Comparison of ENCODE assay signal across 22 cellular contexts in genomic region chr11:118000067-118000849, GRCh38. TPM values are rescaled to one million over a fixed set of nuclear protein-coding genes. Genes with fewer than 3 reads are reported as not detected.
DNase-seq lines count a peak whose midpoint lies in the region; ATAC-seq and TF ChIP-seq lines count a peak whose summit lies in the region.
"Had no signal": no experiment of that assay in that cellular context is flagged by ENCODE, and none has a peak within 500 bp of the region (broad histone marks: within the 10 kb centered on the region; RNA-seq: fewer than 3 reads in every experiment).

No MANE protein-coding gene starts in this region.

- H3K4me1 ChIP-seq in naive thymus-derived CD4-positive, alpha-beta T cell (ENCODE audit: control insufficient read depth in 2 of 2, insufficient read depth in 2 of 2, low read length in 2 of 2), result peaks cover 45 to 96% of the 10 kb centered on the region in 2 donors
- H3K4me1 ChIP-seq in endodermal cell (ENCODE audit: control insufficient read depth, insufficient read depth, low read length), result no peaks in the 10 kb centered on the region
- peaks cover 16% of the 10 kb centered on the region for H3K4me1 ChIP-seq in left ventricle myocardium inferior

- no peak overlapping the region for H3K4me3 ChIP-seq in naive thymus-derived CD4-positive, alpha-beta T cell (ENCODE audit: low read length)
- H3K4me3 ChIP-seq in endodermal cell (ENCODE audit: low read length) (no peak overlapping the region), left ventricle myocardium inferior (no peak overlapping the region)
- H3K4me3 ChIP-seq: GM12878, hepatocyte, smooth muscle cell, thoracic aorta had no signal

- no peak for ATAC-seq in activated naive CD8-positive, alpha-beta T cell treated with anti-CD3 and anti-CD28 coated beads, Interleukin-2, amount 50 U/mL, for 24 hours
- no peak for ATAC-seq in naive thymus-derived CD4-positive, alpha-beta T cell
- ATAC-seq in GM18505 (IDR thresholded peaks at IDR 0.05; ENCODE audit: unreplicated experiment), result no peak
- ATAC-seq: activated CD4-positive, CD25-positive, alpha-beta regulatory T cell treated with anti-CD3 and anti-CD28 coated beads, Interleukin-2, amount 50 U/mL, for 24 hours; GM12878 had no signal

- no peak for TF ChIP-seq POLR2A in GM18505 (IDR thresholded peaks at IDR 0.05; ENCODE audit: borderline replicate concordance, extremely low read depth, insufficient read depth, insufficient read length)

- DNase-seq in T-helper 1 cell (no peak), endodermal cell (no peak), left ventricle myocardium inferior (no peak)
- DNase-seq in activated naive CD8-positive, alpha-beta T cell treated with anti-CD3 and anti-CD28 coated beads, Interleukin-2, amount 50 U/mL, for 24 hours, result no peak
- no peak for DNase-seq in naive thymus-derived CD4-positive, alpha-beta T cell
- DNase-seq: amygdala; GF-D8; NCI-H1105; NCI-H524 treated with DMSO at 0.1 percent for 48 hours; stimulated activated CD4-positive, alpha-beta T cell treated with anti-CD3 and anti-CD28 coated beads, Interleukin-4, amount 100 ng/mL, for 4 hours had no signal

- H3K9me3 ChIP-seq in naive thymus-derived CD4-positive, alpha-beta T cell (ENCODE audit: control insufficient read depth in 2 of 3, low read length in 3 of 3), result no peaks in the 10 kb centered on the region
- no peaks in the 10 kb centered on the region for H3K9me3 ChIP-seq in endodermal cell (ENCODE audit: control insufficient read depth, low read length)
- H3K9me3 ChIP-seq in left ventricle myocardium inferior (replicated peaks), result peaks cover 6% of the 10 kb centered on the region
- H3K9me3 ChIP-seq: thoracic aorta had no signal

- no peak overlapping the region for H3K9ac ChIP-seq in endodermal cell (ENCODE audit: extremely low read depth, low read length, poor library complexity, severe bottlenecking)

- POLR2A ChIA-PET in naive thymus-derived CD4-positive, alpha-beta T cell (lab: Charles Lee), result interaction anchor here (1.0 to 15.8 kb wide), 9 partner anchors 11 to 52 kb away, joined by 3 to 255 read pairs (median 37); partner anchors contain the start of gene IL10RA

- H3K4me3 Mint-ChIP-seq in T-helper 1 cell treated with Interleukin-12 subunit alpha and Interleukin-12 subunit beta and Interleukin-4 antibody, amounts not matched to agents 30 μg/mL and 1 μg/mL, for 36 hours, result peak overlapping the region; percentile 49
- peak overlapping the region in 1 of 4 donors; percentile 18 for H3K4me3 Mint-ChIP-seq in IgD-negative memory B cell
- no peak overlapping the region for H3K4me3 Mint-ChIP-seq in activated naive CD8-positive, alpha-beta T cell treated with anti-CD3 and anti-CD28 coated beads, Interleukin-2, amount 50 U/mL, for 24 hours
- peak overlapping the region in 2 of 10 donors; percentile 63 to 82 for H3K4me3 Mint-ChIP-seq in naive thymus-derived CD4-positive, alpha-beta T cell
- H3K4me3 Mint-ChIP-seq in endodermal cell, result no peak overlapping the region
- H3K4me3 Mint-ChIP-seq: neural crest cell had no signal

- peaks cover 24 to 55% (median 29%) of the 10 kb centered on the region in 3 experiments for H3K36me3 ChIP-seq in naive thymus-derived CD4-positive, alpha-beta T cell (ENCODE audit: control insufficient read depth in 2 of 3, insufficient read depth in 3 of 3, low read length in 3 of 3)
- no peaks in the 10 kb centered on the region for H3K36me3 ChIP-seq in endodermal cell (ENCODE audit: control insufficient read depth, insufficient read depth, low read length)
- no peaks in the 10 kb centered on the region for H3K36me3 ChIP-seq in left ventricle myocardium inferior
- H3K36me3 ChIP-seq: thoracic aorta had no signal

- H3K4me1 Mint-ChIP-seq in T-helper 1 cell treated with Interleukin-12 subunit alpha and Interleukin-12 subunit beta and Interleukin-4 antibody, amounts not matched to agents 30 μg/mL and 1 μg/mL, for 36 hours (ENCODE audit: low read depth), result peaks cover 80% of the 10 kb centered on the region
- H3K4me1 Mint-ChIP-seq in IgD-negative memory B cell, result peaks cover 57 to 62% (median 58%) of the 10 kb centered on the region in 3 donors
- peaks cover 95% of the 10 kb centered on the region for H3K4me1 Mint-ChIP-seq in activated naive CD8-positive, alpha-beta T cell treated with anti-CD3 and anti-CD28 coated beads, Interleukin-2, amount 50 U/mL, for 24 hours
- peaks cover 52 to 96% (median 62%) of the 10 kb centered on the region in 7 donors for H3K4me1 Mint-ChIP-seq in naive thymus-derived CD4-positive, alpha-beta T cell
- H3K4me1 Mint-ChIP-seq in endodermal cell, result peaks cover 6% of the 10 kb centered on the region

- peak overlapping the region; percentile 58 for H3K27ac ChIP-seq in naive thymus-derived CD4-positive, alpha-beta T cell (ENCODE audit: low read depth, low read length)
- H3K27ac ChIP-seq in endodermal cell (ENCODE audit: low read depth, low read length), result no peak overlapping the region
- no peak overlapping the region for H3K27ac ChIP-seq in left ventricle myocardium inferior (replicated peaks)
- H3K27ac ChIP-seq: 22Rv1, hepatocyte, thoracic aorta had no signal

- 60 to 86% methylated on average over 1 to 4 of the region's 4 CpGs for WGBS in endodermal cell (ENCODE audit: insufficient coverage in 1 of 2, insufficient read length in 1 of 2), 2 experiments

- CTCF ChIA-PET in naive thymus-derived CD4-positive, alpha-beta T cell (lab: Charles Lee), result interaction anchor here (0.8 to 4.0 kb wide), 10 partner anchors 9 to 177 kb away, joined by 3 to 29 read pairs (median 6); partner anchors contain the start of gene IL10RA

- H3K27me3 ChIP-seq in naive thymus-derived CD4-positive, alpha-beta T cell (ENCODE audit: control insufficient read depth in 2 of 2, insufficient read depth in 2 of 2, low read length in 2 of 2), result no peaks in the 10 kb centered on the region
- H3K27me3 ChIP-seq in endodermal cell (ENCODE audit: control insufficient read depth, insufficient read depth, low read length, poor library complexity, severe bottlenecking), result no peaks in the 10 kb centered on the region
- peaks cover 22% of the 10 kb centered on the region for H3K27me3 ChIP-seq in left ventricle myocardium inferior (ENCODE audit: low read depth)
- H3K27me3 ChIP-seq: hepatocyte had no signal

- peaks cover 74% of the 10 kb centered on the region for H3K36me3 Mint-ChIP-seq in T-helper 1 cell treated with Interleukin-12 subunit alpha and Interleukin-12 subunit beta and Interleukin-4 antibody, amounts not matched to agents 30 μg/mL and 1 μg/mL, for 36 hours (ENCODE audit: low read depth)
- peaks cover 12% of the 10 kb centered on the region for H3K36me3 Mint-ChIP-seq in IgD-negative memory B cell
- H3K36me3 Mint-ChIP-seq in activated naive CD8-positive, alpha-beta T cell treated with anti-CD3 and anti-CD28 coated beads, Interleukin-2, amount 50 U/mL, for 24 hours (ENCODE audit: low read depth), result peaks cover 52% of the 10 kb centered on the region
- H3K36me3 Mint-ChIP-seq in naive thymus-derived CD4-positive, alpha-beta T cell, result peaks cover 22 to 65% (median 37%) of the 10 kb centered on the region in 5 donors
- H3K36me3 Mint-ChIP-seq in endodermal cell (ENCODE audit: low read depth), result no peaks in the 10 kb centered on the region

- H3K27ac Mint-ChIP-seq in T-helper 1 cell treated with Interleukin-12 subunit alpha and Interleukin-12 subunit beta and Interleukin-4 antibody, amounts not matched to agents 30 μg/mL and 1 μg/mL, for 36 hours, result peak overlapping the region; percentile 99
- H3K27ac Mint-ChIP-seq in IgD-negative memory B cell (peak overlapping the region in 2 of 3 donors; percentile 55 to 87), endodermal cell (no peak overlapping the region)
- peak overlapping the region; percentile 97 for H3K27ac Mint-ChIP-seq in activated naive CD8-positive, alpha-beta T cell treated with anti-CD3 and anti-CD28 coated beads, Interleukin-2, amount 50 U/mL, for 24 hours
- H3K27ac Mint-ChIP-seq in naive thymus-derived CD4-positive, alpha-beta T cell, result peak overlapping the region; percentile 77 to 98 (median 86)

- no peak for TF ChIP-seq CTCF in endodermal cell (conservative IDR thresholded peaks at IDR 0.05)
- no peak for TF ChIP-seq CTCF in left ventricle myocardium inferior (IDR thresholded peaks at IDR 0.05; ENCODE audit: borderline replicate concordance)

- H3K9me3 Mint-ChIP-seq in T-helper 1 cell treated with Interleukin-12 subunit alpha and Interleukin-12 subunit beta and Interleukin-4 antibody, amounts not matched to agents 30 μg/mL and 1 μg/mL, for 36 hours, result peaks cover 14% of the 10 kb centered on the region
- H3K9me3 Mint-ChIP-seq in IgD-negative memory B cell (peaks cover 0 to 4% (median 4%) of the 10 kb centered on the region in 3 donors), endodermal cell (peaks cover 9% of the 10 kb centered on the region)
- H3K9me3 Mint-ChIP-seq in activated naive CD8-positive, alpha-beta T cell treated with anti-CD3 and anti-CD28 coated beads, Interleukin-2, amount 50 U/mL, for 24 hours, result peaks cover 13% of the 10 kb centered on the region
- H3K9me3 Mint-ChIP-seq in naive thymus-derived CD4-positive, alpha-beta T cell, result peaks cover 0 to 8% (median 2%) of the 10 kb centered on the region in 11 donors

- H3K27me3 Mint-ChIP-seq in T-helper 1 cell treated with Interleukin-12 subunit alpha and Interleukin-12 subunit beta and Interleukin-4 antibody, amounts not matched to agents 30 μg/mL and 1 μg/mL, for 36 hours (ENCODE audit: low read depth), result no peaks in the 10 kb centered on the region
- H3K27me3 Mint-ChIP-seq in IgD-negative memory B cell (no peaks in the 10 kb centered on the region), endodermal cell (ENCODE audit: insufficient read depth) (peaks cover under 1% of the 10 kb centered on the region)
- H3K27me3 Mint-ChIP-seq in activated naive CD8-positive, alpha-beta T cell treated with anti-CD3 and anti-CD28 coated beads, Interleukin-2, amount 50 U/mL, for 24 hours, result no peaks in the 10 kb centered on the region
- H3K27me3 Mint-ChIP-seq in naive thymus-derived CD4-positive, alpha-beta T cell, result no peaks in the 10 kb centered on the region

- intact Hi-C loops in naive thymus-derived CD4-positive, alpha-beta T cell (cut with micrococcal nuclease), result loop anchor here in 1 of 2 donors (2.0 to 10.0 kb wide), 3 partner anchors 17 to 435 kb away; partner anchors contain the start of genes JAML and KMT2A
- intact Hi-C loops in left ventricle myocardium inferior (cut with micrococcal nuclease), result no loop called here

RNA-seq across cellular contexts. Expression of gene IL10RA, which starts 14.1 kb away (rescaled TPM):
- 97.1 TPM for polyA plus RNA-seq in IgD-negative memory B cell
- total RNA-seq in naive thymus-derived CD4-positive, alpha-beta T cell, result 100 to 1,000 TPM; 154 to 300 (median 184) TPM
- polyA plus RNA-seq in naive thymus-derived CD4-positive, alpha-beta T cell, result 100 to 1,000 TPM in 1 of 2 donors, 10 to 100 TPM in 1; 85.2 to 163 TPM
- total RNA-seq in endodermal cell (under 1 TPM; 0.46 to 0.51 TPM), left ventricle myocardium inferior (5.0 TPM)
- polyA plus RNA-seq in endodermal cell (2013, experiment 1 of 2), result not detected
- polyA plus RNA-seq in endodermal cell (2013, experiment 2 of 2), result 0.37 TPM
- total RNA-seq: HT-29, LHCN-M2 had no signal

Comparison
In these comparisons a context has a peak if more than half of its experiments do, and no peak if none do; other contexts are left out.
1. RNA of gene IL10RA, which starts 14.1 kb away (total RNA-seq): 154 to 300 TPM in naive thymus-derived CD4-positive, alpha-beta T cell; 5.0 TPM in left ventricle myocardium inferior (single experiment) and 0.46 to 0.51 TPM in endodermal cell; every median in the first group is over 10 times any median in the second.